ENCODE assay signal across 12 cellular contexts in genomic region chr5:146213210-146213838, GRCh38. TPM values are rescaled to one million over a fixed set of nuclear protein-coding genes. Genes with fewer than 3 reads are reported as not detected.
A peak's percentile ranks its signal among the peaks of the same experiment; 100 is the strongest.
DNase-seq lines count a peak whose midpoint lies in the region; ATAC-seq and TF ChIP-seq lines count a peak whose summit lies in the region.
"Had no signal": no experiment of that assay in that cellular context is flagged by ENCODE, and none has a peak within 500 bp of the region (broad histone marks: within the 10 kb centered on the region; RNA-seq: fewer than 3 reads in every experiment).

No MANE protein-coding gene starts in this region.

- H3K9me3 Mint-ChIP-seq in mesothelial cell of epicardium = no peaks in the 10 kb centered on the region
- no peaks in the 10 kb centered on the region for H3K9me3 Mint-ChIP-seq in activated naive CD4-positive, alpha-beta T cell treated with anti-CD3 and anti-CD28 coated beads, Interleukin-2, amount 50 U/mL, for 72 hours
- H3K9me3 Mint-ChIP-seq: activated CD4-positive, alpha-beta memory T cell treated with anti-CD3 and anti-CD28 coated beads, Interleukin-2, amount 10 ng/mL, durations not matched to agents 7 days and 5 days had no signal

- dilution Hi-C loops in mammary epithelial cell (cut with HindIII; ENCODE audit: low sequenced_read_pairs) = no loop called here

- peaks cover 17% of the 10 kb centered on the region for H3K4me1 Mint-ChIP-seq in mesothelial cell of epicardium

- peaks cover 96% of the 10 kb centered on the region for H3K79me2 ChIP-seq in mammary epithelial cell (ENCODE audit: insufficient read depth, low read length)
- H3K79me2 ChIP-seq in osteoblast (ENCODE audit: insufficient read depth, low read length) = peaks cover 96% of the 10 kb centered on the region

- no peaks in the 10 kb centered on the region for H3K9me3 ChIP-seq in mammary epithelial cell (replicated peaks; ENCODE audit: insufficient read depth, low read length)
- no peaks in the 10 kb centered on the region for H3K9me3 ChIP-seq in upper lobe of left lung
- H3K9me3 ChIP-seq in osteoblast (ENCODE audit: low read depth, low read length) = no peaks in the 10 kb centered on the region
- H3K9me3 ChIP-seq: SJCRH30, stomach had no signal

- no peaks in the 10 kb centered on the region for H3K36me3 ChIP-seq in mammary epithelial cell (ENCODE audit: insufficient read depth, low read length)
- H3K36me3 ChIP-seq in upper lobe of left lung = peaks cover 0 to 3% (median 0%) of the 10 kb centered on the region in 4 donors
- no peaks in the 10 kb centered on the region for H3K36me3 ChIP-seq in osteoblast (ENCODE audit: insufficient read depth, low read length)
- H3K36me3 ChIP-seq: SJCRH30 had no signal

- no peaks in the 10 kb centered on the region for H3K27me3 ChIP-seq in mammary epithelial cell (ENCODE audit: insufficient read depth, low read length)
- no peaks in the 10 kb centered on the region for H3K27me3 ChIP-seq in upper lobe of left lung
- no peaks in the 10 kb centered on the region for H3K27me3 ChIP-seq in osteoblast (ENCODE audit: insufficient read depth, low read length)
- H3K27me3 ChIP-seq: SJCRH30, stomach had no signal

- H3K27ac Mint-ChIP-seq in mesothelial cell of epicardium = peak overlapping the region; percentile 72
- H3K27ac Mint-ChIP-seq in activated naive CD4-positive, alpha-beta T cell treated with anti-CD3 and anti-CD28 coated beads, Interleukin-2, amount 50 U/mL, for 72 hours = no peak overlapping the region
- H3K27ac Mint-ChIP-seq: activated CD4-positive, alpha-beta memory T cell treated with anti-CD3 and anti-CD28 coated beads, Interleukin-2, amount 10 ng/mL, durations not matched to agents 7 days and 5 days had no signal

- DNase-seq in NCI-H1436 (lab: John Stamatoyannopoulos, UW) (peak; percentile 21), NCI-H1436 treated with DMSO at 0.1 percent for 48 hours (lab: John Stamatoyannopoulos, UW) (no peak), NCI-H226 (peak; percentile 28), mammary epithelial cell (peak; percentile 33), mesothelial cell of epicardium (ENCODE audit: low spot score in 2 of 2, unreplicated experiment in 2 of 2) (no peak), upper lobe of left lung (no peak), osteoblast (ENCODE audit: insufficient read length, low spot score, missing footprints) (no peak)
- no peak for DNase-seq in activated naive CD4-positive, alpha-beta T cell treated with anti-CD3 and anti-CD28 coated beads, Interleukin-2, amount 50 U/mL, for 72 hours (ENCODE audit: low spot score in 2 of 2)
- DNase-seq: activated CD4-positive, alpha-beta memory T cell treated with anti-CD3 and anti-CD28 coated beads, Interleukin-2, amount 10 ng/mL, durations not matched to agents 7 days and 5 days; anterior cingulate cortex; stomach had no signal

- no peak for TF ChIP-seq EP300 in upper lobe of left lung (IDR thresholded peaks at IDR 0.05)

- no peak for TF ChIP-seq POLR2A in upper lobe of left lung (IDR thresholded peaks at IDR 0.05)

- no peaks in the 10 kb centered on the region for H4K20me1 ChIP-seq in mammary epithelial cell (ENCODE audit: insufficient read depth, low read length)
- H4K20me1 ChIP-seq in osteoblast (ENCODE audit: insufficient read depth, low read length) = peaks cover 36% of the 10 kb centered on the region

- no peak for ATAC-seq in upper lobe of left lung (ENCODE audit: low FRiP score in 2 of 2)
- ATAC-seq in activated naive CD4-positive, alpha-beta T cell treated with anti-CD3 and anti-CD28 coated beads, Interleukin-2, amount 50 U/mL, for 72 hours = no peak

- intact Hi-C loops in mammary epithelial cell (cut with micrococcal nuclease) = no loop called here

- in situ Hi-C loops in mammary epithelial cell (cut with MboI; ENCODE audit: low sequenced_read_pairs in 2 of 2) = no loop called here

- H3K27me3 Mint-ChIP-seq in mesothelial cell of epicardium (ENCODE audit: low read depth) = no peaks in the 10 kb centered on the region
- H3K27me3 Mint-ChIP-seq: activated CD4-positive, alpha-beta memory T cell treated with anti-CD3 and anti-CD28 coated beads, Interleukin-2, amount 10 ng/mL, durations not matched to agents 7 days and 5 days had no signal

- TF ChIP-seq CTCF in mammary epithelial cell (conservative IDR thresholded peaks at IDR 0.05 in 1 of 2, IDR thresholded peaks at IDR 0.05 in 1 of 2; ENCODE audit: extremely low read depth in 1 of 2, insufficient read depth in 1 of 2, low read depth in 1 of 2, low read length in 2 of 2) = no peak
- TF ChIP-seq CTCF in mesothelial cell of epicardium (IDR thresholded peaks at IDR 0.05; ENCODE audit: unreplicated experiment) = no peak
- no peak for TF ChIP-seq CTCF in upper lobe of left lung (IDR thresholded peaks at IDR 0.05)
- no peak for TF ChIP-seq CTCF in osteoblast (IDR thresholded peaks at IDR 0.05; ENCODE audit: extremely low read depth, low read depth, low read length)

- no peak overlapping the region for H3K27ac ChIP-seq in mammary epithelial cell (ENCODE audit: insufficient read depth, low read depth, low read length)
- no peak overlapping the region for H3K27ac ChIP-seq in upper lobe of left lung
- no peak overlapping the region for H3K27ac ChIP-seq in osteoblast (ENCODE audit: low read depth, low read length)
- H3K27ac ChIP-seq: SJCRH30, stomach had no signal

- CTCF ChIA-PET in mammary epithelial cell (lab: Charles Lee; ENCODE audit: low non-redundant PET) = no interaction called here

- peaks cover 4% of the 10 kb centered on the region for H3K36me3 Mint-ChIP-seq in mesothelial cell of epicardium
- H3K36me3 Mint-ChIP-seq in activated naive CD4-positive, alpha-beta T cell treated with anti-CD3 and anti-CD28 coated beads, Interleukin-2, amount 50 U/mL, for 72 hours = peaks cover 0 to 5% of the 10 kb centered on the region in 2 donors

- no peak overlapping the region for H3K4me3 Mint-ChIP-seq in mesothelial cell of epicardium
- H3K4me3 Mint-ChIP-seq: activated CD4-positive, alpha-beta memory T cell treated with anti-CD3 and anti-CD28 coated beads, Interleukin-2, amount 10 ng/mL, durations not matched to agents 7 days and 5 days had no signal

- no peak overlapping the region for H2AFZ ChIP-seq in mammary epithelial cell (ENCODE audit: low read depth, low read length)
- H2AFZ ChIP-seq in osteoblast (ENCODE audit: low read length) = no peak overlapping the region

- BruUV-seq in mammary epithelial cell (replicated peaks; lab: Mats Ljungman, UMichigan) = no TSS peak

- H3K4me3 ChIP-seq in mammary epithelial cell (replicated peaks in 1 of 3; ENCODE audit: insufficient read depth in 1 of 3, low read depth in 2 of 3, low read length in 3 of 3) (no peak overlapping the region), upper lobe of left lung (no peak overlapping the region), osteoblast (ENCODE audit: insufficient read depth, low read length) (no peak overlapping the region)
- H3K4me3 ChIP-seq: SJCRH30, stomach had no signal

- no peaks in the 10 kb centered on the region for H3K4me1 ChIP-seq in mammary epithelial cell (ENCODE audit: insufficient read depth, low read length)
- peaks cover 14 to 21% (median 19%) of the 10 kb centered on the region in 4 donors for H3K4me1 ChIP-seq in upper lobe of left lung
- no peaks in the 10 kb centered on the region for H3K4me1 ChIP-seq in osteoblast (ENCODE audit: insufficient read depth, low read length)
- H3K4me1 ChIP-seq: SJCRH30 had no signal

- WGBS in mammary epithelial cell (ENCODE audit: low coverage, missing lambda C conversion rate) = 78% methylated on average over 4 of the region's 4 CpGs
- WGBS in upper lobe of left lung, 2 donors = 68 to 71% methylated on average over 4 of the region's 4 CpGs

- H3K4me2 ChIP-seq in mammary epithelial cell (ENCODE audit: insufficient read depth, low read depth, low read length) (no peak overlapping the region), osteoblast (ENCODE audit: insufficient read depth, low read length) (no peak overlapping the region)

- H3K9ac ChIP-seq in mammary epithelial cell (ENCODE audit: insufficient read depth, low read length) = no peak overlapping the region

RNA-seq across cellular contexts. Expression of gene RBM27, which starts 9.9 kb away (rescaled TPM):
- total RNA-seq in mammary epithelial cell = 10 to 100 TPM; 18.4 to 25.5 TPM
- polyA plus RNA-seq in mammary epithelial cell = 11.2 TPM
- 40.9 TPM for polyA minus RNA-seq in mammary epithelial cell
- 21.9 to 24.0 TPM (median 23.1 TPM) in 3 replicates for total RNA-seq in mesothelial cell of epicardium
- 10 to 100 TPM; 13.0 to 52.4 (median 31.2) TPM for total RNA-seq in upper lobe of left lung
- 22.1 and 28.0 TPM in 2 replicates for total RNA-seq in osteoblast
- total RNA-seq in activated naive CD4-positive, alpha-beta T cell treated with anti-CD3 and anti-CD28 coated beads, Interleukin-2, amount 50 U/mL, for 72 hours = 10 to 100 TPM; 21.2 to 27.3 TPM

RNA-seq across cellular contexts. Expression of gene LARS1, which starts 30.9 kb away (rescaled TPM):
- total RNA-seq in mammary epithelial cell (100 to 1,000 TPM in 1 of 2 donors, 10 to 100 TPM in 1; 63.2 to 119 TPM), mesothelial cell of epicardium (154 to 164 TPM (median 158 TPM) in 3 replicates), upper lobe of left lung (10 to 100 TPM; 37.0 to 93.3 (median 67.0) TPM), osteoblast (142 and 162 TPM in 2 replicates)
- 9.6 TPM for polyA plus RNA-seq in mammary epithelial cell
- 73.0 TPM for polyA minus RNA-seq in mammary epithelial cell
- 100 to 1,000 TPM; 111 to 152 TPM for total RNA-seq in activated naive CD4-positive, alpha-beta T cell treated with anti-CD3 and anti-CD28 coated beads, Interleukin-2, amount 50 U/mL, for 72 hours

Comparison
In these comparisons a context has a peak if more than half of its experiments do, and no peak if none do; other contexts are left out.
1. DNase-seq: peak in NCI-H1436 (single experiment), NCI-H226 (single experiment) and mammary epithelial cell (single experiment); none in NCI-H1436 treated with DMSO at 0.1 percent for 48 hours (single experiment), mesothelial cell of epicardium (0 of 2), upper lobe of left lung (0 of 2), osteoblast (single experiment) and activated naive CD4-positive, alpha-beta T cell treated with anti-CD3 and anti-CD28 coated beads, Interleukin-2, amount 50 U/mL, for 72 hours (0 of 2).